8 cellular contexts compared by ENCODE assay signal in the genomic region with DNA sequence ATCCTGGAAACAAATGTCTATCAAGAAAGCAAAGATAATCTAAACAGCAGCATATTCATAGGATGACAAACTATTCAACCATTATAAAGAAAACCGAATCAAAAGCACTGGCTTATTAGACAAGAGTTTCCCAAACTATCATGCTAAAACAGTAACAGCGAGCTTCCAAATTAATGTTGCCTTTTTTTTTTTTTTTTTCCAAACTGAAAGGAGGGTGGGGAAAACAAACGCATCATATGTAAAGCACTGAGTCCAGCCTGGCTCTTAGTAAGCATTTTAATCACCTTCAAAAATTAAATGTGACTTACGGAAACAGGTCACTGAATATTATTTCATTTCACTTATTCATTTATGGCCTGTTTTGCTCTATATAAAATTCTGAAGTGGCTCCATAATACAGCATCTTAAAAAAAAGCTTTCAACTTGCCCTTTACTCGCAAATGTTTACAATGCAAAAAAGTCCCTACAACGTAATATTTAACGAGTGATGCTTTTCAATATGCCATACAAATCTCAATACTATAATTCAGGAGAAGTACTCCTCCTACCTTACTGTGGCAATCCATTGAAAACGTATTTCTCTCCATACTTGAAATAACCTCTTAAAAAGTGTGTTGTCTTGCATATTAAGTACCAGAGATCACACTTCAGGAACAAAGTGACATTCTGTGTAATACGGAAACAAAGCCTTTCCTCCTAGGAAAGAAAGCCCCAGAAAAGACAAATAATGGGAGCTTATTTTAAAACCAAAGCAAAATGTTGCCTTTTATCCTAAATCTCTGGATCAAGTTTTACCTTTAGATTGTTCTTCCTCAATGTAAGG. TPM values are rescaled to one million over a fixed set of nuclear protein-coding genes. Genes with fewer than 3 reads are reported as not detected.
DNase-seq lines count a peak whose midpoint lies in the region; ATAC-seq and TF ChIP-seq lines count a peak whose summit lies in the region.

No MANE protein-coding gene starts in this region.

- H2AFZ ChIP-seq in trophoblast cell (ENCODE audit: insufficient read depth, low read length, poor library complexity): no peak overlapping the region

- H2AK5ac ChIP-seq in trophoblast cell (ENCODE audit: low read length): no peak overlapping the region

- peaks cover 7 to 13% (median 13%) of the 10 kb centered on the region in 3 donors for H3K4me1 Mint-ChIP-seq in CD8-positive, alpha-beta memory T cell

- no peak overlapping the region for H3K18ac ChIP-seq in trophoblast cell (ENCODE audit: low read length)

- H3K9me3 Mint-ChIP-seq in CD8-positive, alpha-beta memory T cell: peaks cover 17 to 45% (median 37%) of the 10 kb centered on the region in 5 donors

- no peak overlapping the region for H3K9ac ChIP-seq in trophoblast cell (ENCODE audit: low read length)

- H3K27ac ChIP-seq in CD8-positive, alpha-beta memory T cell (ENCODE audit: low read depth, low read length): peak overlapping the region; percentile 52
- H3K27ac ChIP-seq in VCaP (peak overlapping the region; percentile 97), trophoblast cell (ENCODE audit: low read depth, low read length) (no peak overlapping the region)

- DNase-seq in CD8-positive, alpha-beta memory T cell: no peak
- DNase-seq in foreskin fibroblast: no peak
- no peak for DNase-seq in trophoblast cell

- H3K23ac ChIP-seq in trophoblast cell (ENCODE audit: low read length): no peak overlapping the region

- H3K27ac Mint-ChIP-seq in CD8-positive, alpha-beta memory T cell: no peak overlapping the region

- no peak overlapping the region for H4K91ac ChIP-seq in trophoblast cell (ENCODE audit: low read depth, low read length)

- H2BK120ac ChIP-seq in trophoblast cell (ENCODE audit: insufficient read depth, low read length, poor library complexity): no peak overlapping the region

- peaks cover 0 to 2% (median 0%) of the 10 kb centered on the region in 3 donors for H3K36me3 Mint-ChIP-seq in CD8-positive, alpha-beta memory T cell

- H3K27me3 Mint-ChIP-seq in CD8-positive, alpha-beta memory T cell: peaks cover 49 to 52% of the 10 kb centered on the region in 2 donors

- ATAC-seq in HG02623 (IDR thresholded peaks at IDR 0.05; ENCODE audit: unreplicated experiment) (no peak), HG02938 (IDR thresholded peaks at IDR 0.05; ENCODE audit: unreplicated experiment) (no peak), HG03439 (IDR thresholded peaks at IDR 0.05; ENCODE audit: unreplicated experiment) (no peak), GM21515 (IDR thresholded peaks at IDR 0.05; ENCODE audit: unreplicated experiment) (no peak)

- WGBS in trophoblast cell (ENCODE audit: extremely low coverage, insufficient coverage, insufficient read length): no CpG with 5 or more reads among the region's 9 CpGs

- peaks cover 38% of the 10 kb centered on the region for H3K27me3 ChIP-seq in CD8-positive, alpha-beta memory T cell (ENCODE audit: insufficient read depth, low read length, poor library complexity, severe bottlenecking)
- no peaks in the 10 kb centered on the region for H3K27me3 ChIP-seq in trophoblast cell (ENCODE audit: insufficient read depth, low read length)

- no peak overlapping the region for H4K8ac ChIP-seq in trophoblast cell (ENCODE audit: low read depth, low read length)

- TF ChIP-seq CTCF in VCaP (conservative IDR thresholded peaks at IDR 0.05) (no peak), foreskin fibroblast (IDR thresholded peaks at IDR 0.05; ENCODE audit: low read depth, low read length) (no peak)

- no peak overlapping the region for H2BK5ac ChIP-seq in trophoblast cell (ENCODE audit: low read depth, low read length, poor library complexity)

- H3K4me3 Mint-ChIP-seq in CD8-positive, alpha-beta memory T cell: no peak overlapping the region

- POLR2A ChIA-PET in CD8-positive, alpha-beta memory T cell (lab: Charles Lee): no interaction called here

- CTCF ChIA-PET in CD8-positive, alpha-beta memory T cell (lab: Charles Lee): no interaction called here

- H3K36me3 ChIP-seq in CD8-positive, alpha-beta memory T cell (ENCODE audit: insufficient read depth, low read length): no peaks in the 10 kb centered on the region
- H3K36me3 ChIP-seq in trophoblast cell (ENCODE audit: control insufficient read depth in 1 of 2, insufficient read depth in 2 of 2, low read length in 2 of 2): peaks cover 0 to 1% of the 10 kb centered on the region in 2 experiments

- H3K9me3 ChIP-seq in CD8-positive, alpha-beta memory T cell (ENCODE audit: low read length): peaks cover 7% of the 10 kb centered on the region
- H3K9me3 ChIP-seq in trophoblast cell (ENCODE audit: insufficient read depth, low read depth, low read length): no peaks in the 10 kb centered on the region

- peaks cover 17% of the 10 kb centered on the region for H3K4me1 ChIP-seq in CD8-positive, alpha-beta memory T cell (ENCODE audit: insufficient read depth, low read length)
- peaks cover 7 to 10% of the 10 kb centered on the region in 2 experiments for H3K4me1 ChIP-seq in trophoblast cell (ENCODE audit: control insufficient read depth in 1 of 2, insufficient read depth in 2 of 2, low read length in 2 of 2)

- H3K4me3 ChIP-seq in CD8-positive, alpha-beta memory T cell (ENCODE audit: low read length): no peak overlapping the region
- H3K4me3 ChIP-seq in foreskin fibroblast (ENCODE audit: low read depth in 1 of 2, low read length in 2 of 2) (peak overlapping the region; percentile 66 to 90), trophoblast cell (ENCODE audit: low read depth, low read length) (no peak overlapping the region)

- peak overlapping the region; percentile 8 for H3K4me2 ChIP-seq in trophoblast cell (ENCODE audit: low read length)

- peaks cover 16% of the 10 kb centered on the region for H3K79me2 ChIP-seq in trophoblast cell (ENCODE audit: control insufficient read depth, insufficient read depth, low read length, poor library complexity)

- peaks cover 15% of the 10 kb centered on the region for H3K79me1 ChIP-seq in trophoblast cell (ENCODE audit: low read length)

- H3K4ac ChIP-seq in trophoblast cell (ENCODE audit: low read depth, low read length): no peak overlapping the region

- no peak overlapping the region for H2BK12ac ChIP-seq in trophoblast cell (ENCODE audit: low read length)

- H3K14ac ChIP-seq in trophoblast cell (ENCODE audit: low read length): no peak overlapping the region

- no peak overlapping the region for H4K12ac ChIP-seq in trophoblast cell (ENCODE audit: low read depth, low read length)

RNA-seq across cellular contexts. Expression of gene TJP1, which starts 2.1 kb away (rescaled TPM):
- not detected for total RNA-seq in CD8-positive, alpha-beta memory T cell
- not detected for polyA plus RNA-seq in CD8-positive, alpha-beta memory T cell
- 85.2 and 88.6 TPM in 2 replicates for polyA plus RNA-seq in trophoblast cell (2013)

Comparison
In these comparisons a context has a peak if more than half of its experiments do, and no peak if none do; other contexts are left out.
1. H3K4me3 ChIP-seq: peak in foreskin fibroblast (2 of 2); none in CD8-positive, alpha-beta memory T cell (single experiment) and trophoblast cell (single experiment).